9 cellular contexts compared by ENCODE assay signal in the genomic region with DNA sequence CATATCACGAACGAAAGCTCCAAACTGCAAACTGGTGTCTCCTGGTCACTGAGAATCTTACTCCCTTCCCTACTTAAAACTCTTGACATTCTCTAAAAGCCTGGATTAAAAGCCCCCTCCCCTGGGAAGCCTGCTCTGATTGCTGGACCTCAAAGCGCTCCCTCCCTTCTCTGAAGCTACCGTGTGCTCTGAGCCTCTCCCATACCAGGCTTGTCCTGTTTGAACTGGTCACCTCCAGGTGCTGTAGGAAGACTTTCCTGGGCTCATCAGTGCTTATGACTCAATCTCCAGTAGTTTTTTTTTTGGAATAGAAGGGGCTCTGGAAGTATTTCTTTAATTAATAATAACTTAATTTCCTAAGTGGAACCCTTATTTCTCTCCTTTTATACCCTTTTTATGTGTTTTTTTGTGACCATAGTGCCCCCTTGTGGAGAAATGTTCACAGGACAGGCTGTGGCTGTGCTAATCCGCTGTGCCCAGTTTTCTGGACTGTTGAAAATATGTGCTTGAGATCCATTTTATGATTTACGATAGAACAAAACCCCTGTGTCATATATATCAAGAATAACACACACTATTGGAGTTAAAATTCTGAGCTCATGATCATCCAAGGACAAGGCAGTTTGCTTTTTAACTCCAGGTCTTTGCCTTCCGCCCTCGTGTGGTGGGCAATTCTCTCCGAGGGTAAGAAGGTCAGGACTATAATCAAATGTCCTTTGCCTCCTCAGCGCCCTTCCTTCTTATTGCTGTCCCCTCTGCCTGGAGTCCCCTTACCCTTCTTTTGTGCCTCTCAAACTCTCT. TPM values are rescaled to one million over a fixed set of nuclear protein-coding genes. Genes with fewer than 3 reads are reported as not detected.
DNase-seq lines count a peak whose midpoint lies in the region; ATAC-seq, FAIRE-seq and TF ChIP-seq lines count a peak whose summit lies in the region.
"Had no signal": no experiment of that assay in that cellular context is flagged by ENCODE, and none has a peak within 500 bp of the region (broad histone marks: within the 10 kb centered on the region; RNA-seq: fewer than 3 reads in every experiment).

No MANE protein-coding gene starts in this region.

- ATAC-seq in HG03442 (IDR thresholded peaks at IDR 0.05; ENCODE audit: unreplicated experiment) (peak; percentile 54), HG03469 (IDR thresholded peaks at IDR 0.05; ENCODE audit: unreplicated experiment) (no peak)
- no peak for ATAC-seq in activated T-cell treated with anti-CD3 and anti-CD28 coated beads, Interleukin-2, amount 50 U/mL, for 4 hours

- H2AFZ ChIP-seq in fibroblast of lung (ENCODE audit: low read length) (peak overlapping the region; percentile 50), neural progenitor cell (replicated peaks) (no peak overlapping the region)

- peak overlapping the region; percentile 45 for H3K4me2 ChIP-seq in fibroblast of lung (ENCODE audit: extremely low read depth, insufficient read depth, low read length)
- H3K4me2 ChIP-seq in neural progenitor cell = no peak overlapping the region

- TF ChIP-seq CTCF in fibroblast of lung (conservative IDR thresholded peaks at IDR 0.05 in 1 of 2, IDR thresholded peaks at IDR 0.05 in 1 of 2; ENCODE audit: low read depth in 1 of 2, low read length in 2 of 2) = peak; percentile 46 to 73
- peak; percentile 89 for TF ChIP-seq CTCF in neural progenitor cell (IDR thresholded peaks at IDR 0.05)

- no peaks in the 10 kb centered on the region for H3K36me3 ChIP-seq in fibroblast of lung (ENCODE audit: control insufficient read depth, insufficient read depth, low read length)
- H3K36me3 ChIP-seq in neural progenitor cell = no peaks in the 10 kb centered on the region
- H3K36me3 ChIP-seq: HAP-1 had no signal

- H3K4me1 Mint-ChIP-seq in neural progenitor cell = peaks cover 6% of the 10 kb centered on the region
- H3K4me1 Mint-ChIP-seq in activated T-cell treated with anti-CD3 and anti-CD28 coated beads, Interleukin-2, amount 50 U/mL, for 4 hours (ENCODE audit: low read depth) = no peaks in the 10 kb centered on the region

- no peak overlapping the region for H3K4me3 Mint-ChIP-seq in neural progenitor cell
- no peak overlapping the region for H3K4me3 Mint-ChIP-seq in activated T-cell treated with anti-CD3 and anti-CD28 coated beads, Interleukin-2, amount 50 U/mL, for 4 hours

- no peak overlapping the region for H3K9ac ChIP-seq in fibroblast of lung (ENCODE audit: insufficient read depth, low read length)
- H3K9ac ChIP-seq in neural progenitor cell = no peak overlapping the region

- H3K9me3 ChIP-seq in fibroblast of lung (ENCODE audit: control insufficient read depth, insufficient read depth, low read depth, low read length) = no peaks in the 10 kb centered on the region
- H3K9me3 ChIP-seq in neural progenitor cell (ENCODE audit: low read depth) = no peaks in the 10 kb centered on the region
- H3K9me3 ChIP-seq: HAP-1 had no signal

- H3K27ac ChIP-seq in fibroblast of lung (ENCODE audit: insufficient read depth, low read length) (no peak overlapping the region), neural progenitor cell (no peak overlapping the region)

- peaks cover 5% of the 10 kb centered on the region for H3K27me3 Mint-ChIP-seq in neural progenitor cell (ENCODE audit: insufficient read depth, low read depth)
- H3K27me3 Mint-ChIP-seq in activated T-cell treated with anti-CD3 and anti-CD28 coated beads, Interleukin-2, amount 50 U/mL, for 4 hours (ENCODE audit: low read depth) = peaks cover 6% of the 10 kb centered on the region

- H3K27me3 ChIP-seq in fibroblast of lung (ENCODE audit: control insufficient read depth, insufficient read depth, low read length) (no peaks in the 10 kb centered on the region), neural progenitor cell (no peaks in the 10 kb centered on the region)

- H3K27ac Mint-ChIP-seq in neural progenitor cell = no peak overlapping the region

- H3K4me3 ChIP-seq in fibroblast of lung (replicated peaks in 1 of 4; ENCODE audit: control extremely low read depth in 1 of 4, insufficient read depth in 1 of 4, low read depth in 3 of 4, low read length in 4 of 4) = no peak overlapping the region
- H3K4me3 ChIP-seq in neural progenitor cell = no peak overlapping the region
- H3K4me3 ChIP-seq: HAP-1 had no signal

- H3K79me2 ChIP-seq in fibroblast of lung (ENCODE audit: control insufficient read depth, insufficient read depth, low read length) (no peaks in the 10 kb centered on the region), neural progenitor cell (ENCODE audit: low read depth) (no peaks in the 10 kb centered on the region)

- H4K20me1 ChIP-seq in fibroblast of lung (ENCODE audit: control insufficient read depth, extremely low read depth, insufficient read depth, low read length) (no peaks in the 10 kb centered on the region), neural progenitor cell (ENCODE audit: low read depth) (no peaks in the 10 kb centered on the region)

- no peaks in the 10 kb centered on the region for H3F3A ChIP-seq in neural progenitor cell (ENCODE audit: low read depth)

- in situ Hi-C loops in SK-MEL-5 (cut with HindIII; ENCODE audit: low pct_unique_long_range_greater_than_20kb, low sequenced_read_pairs) = no loop called here

- H3K9me3 Mint-ChIP-seq in neural progenitor cell = no peaks in the 10 kb centered on the region
- H3K9me3 Mint-ChIP-seq in activated T-cell treated with anti-CD3 and anti-CD28 coated beads, Interleukin-2, amount 50 U/mL, for 4 hours = no peaks in the 10 kb centered on the region

- no peaks in the 10 kb centered on the region for H3K4me1 ChIP-seq in fibroblast of lung (ENCODE audit: control insufficient read depth, extremely low read depth, insufficient read depth, low read length)
- H3K4me1 ChIP-seq in neural progenitor cell = no peaks in the 10 kb centered on the region
- H3K4me1 ChIP-seq: HAP-1 had no signal

- peak; percentile 90 for FAIRE-seq in A204.1 (lab: Jason Lieb, UNC)

- DNase-seq in GM03348 (ENCODE audit: low spot score) (peak; percentile 57), SK-MEL-5 (ENCODE audit: low read depth, low spot score) (peak; percentile 66), fibroblast of lung (ENCODE audit: low read depth in 2 of 2) (peak in 1 of 2 donors; percentile 65), neural progenitor cell (ENCODE audit: low spot score) (peak; percentile 41)
- DNase-seq in activated T-cell treated with anti-CD3 and anti-CD28 coated beads, Interleukin-2, amount 50 U/mL, for 4 hours = no peak

- no peaks in the 10 kb centered on the region for H3K36me3 Mint-ChIP-seq in neural progenitor cell
- no peaks in the 10 kb centered on the region for H3K36me3 Mint-ChIP-seq in activated T-cell treated with anti-CD3 and anti-CD28 coated beads, Interleukin-2, amount 50 U/mL, for 4 hours (ENCODE audit: insufficient read depth)

RNA-seq across cellular contexts. Expression of gene MTARC1, which starts 16.9 kb away (rescaled TPM):
- total RNA-seq in SK-MEL-5 (2014; rRNA removed; shearing (Covaris generic)) = 0.61 and 1.6 TPM in 2 replicates
- polyA plus RNA-seq in SK-MEL-5 (2015; cell fraction: cytosol; rRNA removed) = 0.25 and 0.67 TPM in 2 replicates
- 0.54 TPM in 1 of 2 replicates, not detected in the other for polyA plus RNA-seq in SK-MEL-5 (2015; cell fraction: nucleus; rRNA removed)
- total RNA-seq in fibroblast of lung = 9.6 and 9.8 TPM in 2 replicates
- 1.8 and 2.8 TPM in 2 replicates for polyA plus RNA-seq in fibroblast of lung
- 1.4 and 2.7 TPM in 2 replicates for polyA plus RNA-seq in fibroblast of lung (2012)
- 1.1 TPM in 1 of 2 replicates, not detected in the other for polyA minus RNA-seq in fibroblast of lung (ENCODE audit: low replicate concordance)
- 11.3 and 11.5 TPM in 2 replicates for total RNA-seq in neural progenitor cell (ENCODE audit: low replicate concordance)
- total RNA-seq in activated T-cell treated with anti-CD3 and anti-CD28 coated beads, Interleukin-2, amount 50 U/mL, for 4 hours = under 1 TPM in 2 of 3 donors, not detected in 1; 0.26 to 0.27 TPM

RNA-seq across cellular contexts. Expression of gene MTARC2, which starts 55.5 kb away (rescaled TPM):
- 1.2 TPM in 2 replicates for total RNA-seq in SK-MEL-5 (2014; rRNA removed; shearing (Covaris generic))
- 3.9 and 5.8 TPM in 2 replicates for polyA plus RNA-seq in SK-MEL-5 (2015; cell fraction: cytosol; rRNA removed)
- 9.8 and 13.9 TPM in 2 replicates for polyA plus RNA-seq in SK-MEL-5 (2015; cell fraction: nucleus; rRNA removed)
- total RNA-seq in fibroblast of lung (9.0 and 12.6 TPM in 2 replicates), neural progenitor cell (ENCODE audit: low replicate concordance) (not detected in 2 replicates)
- polyA plus RNA-seq in fibroblast of lung = 7.3 and 14.5 TPM in 2 replicates
- polyA plus RNA-seq in fibroblast of lung (2012) = 5.3 and 10.2 TPM in 2 replicates
- polyA minus RNA-seq in fibroblast of lung (ENCODE audit: low replicate concordance) = 1.1 and 9.6 TPM in 2 replicates
- under 1 TPM in 1 of 3 donors, not detected in 2; 0.29 TPM for total RNA-seq in activated T-cell treated with anti-CD3 and anti-CD28 coated beads, Interleukin-2, amount 50 U/mL, for 4 hours
